Comparison of ENCODE assay signal across 35 cellular contexts in genomic region chr5:77374686-77375085, GRCh38.
"Had no signal": no experiment of that assay in that cellular context is flagged by ENCODE, and none has a peak within 500 bp of the region (broad histone marks: within the 10 kb centered on the region; RNA-seq: fewer than 3 reads in every experiment).

No MANE protein-coding gene starts in this region.

- FAIRE-seq: astrocyte, TTC549 had no signal

- H3K36me3 ChIP-seq: adrenal gland, brain microvascular endothelial cell, breast epithelium had no signal

- H3K27me3 ChIP-seq: adrenal gland, body of pancreas, brain microvascular endothelial cell, breast epithelium had no signal

- DNase-seq: activated CD4-positive, alpha-beta memory T cell treated with anti-CD3 and anti-CD28 coated beads for 36 hours; activated CD4-positive, alpha-beta T cell treated with anti-CD3 and anti-CD28 coated beads for 4 hours; activated CD4-positive, alpha-beta T cell treated with anti-CD3 and anti-CD28 coated beads, Interleukin-2, amount 10 ng/mL, durations not matched to agents 24 days and 14 days; activated CD4-positive, alpha-beta T cell treated with anti-CD3 and anti-CD28 coated beads, Interleukin-2, amount 50 U/mL, for 1 hour; activated CD4-positive, alpha-beta T cell treated with anti-CD3 and anti-CD28 coated beads, Interleukin-2, amount 50 U/mL, for 4 hours; activated CD4-positive, CD25-positive, alpha-beta regulatory T cell; activated CD8-positive, alpha-beta memory T cell treated with anti-CD3 and anti-CD28 coated beads, Interleukin-2, amount 50 U/mL, for 4 hours; activated CD8-positive, alpha-beta T cell treated with anti-CD3 and anti-CD28 coated beads for 36 hours; activated effector memory CD4-positive, alpha-beta T cell treated with anti-CD3 and anti-CD28 coated beads, Interleukin-2, amount 50 U/mL, for 16 hours; activated gamma-delta T cell treated with Interleukin-2 at 50 U/mL for 16 hours; activated naive CD4-positive, alpha-beta T cell; activated naive CD4-positive, alpha-beta T cell treated with anti-CD3 and anti-CD28 coated beads for 36 hours; activated naive CD4-positive, alpha-beta T cell treated with anti-CD3 and anti-CD28 coated beads, Interleukin-2, amount 50 U/mL, for 16 hours; activated naive CD8-positive, alpha-beta T cell treated with anti-CD3 and anti-CD28 coated beads for 36 hours; activated T-cell treated with anti-CD3 and anti-CD28 coated beads for 4 hours; activated T-cell treated with anti-CD3 and anti-CD28 coated beads, Interleukin-2, amount 50 U/mL, for 1 hour; activated T-cell treated with anti-CD3 and anti-CD28 coated beads, Interleukin-2, amount 50 U/mL, for 4 hours; activated T-cell treated with anti-CD3 and anti-CD28 coated beads, Interleukin-2, amount 50 U/mL, for 72 hours; adrenal gland; amniotic stem cell; aorta; body of pancreas; brain microvascular endothelial cell; central memory CD4-positive, alpha-beta T cell; T-cell; T-helper 2 cell; T-helper 9 cell had no signal

- H3K9me3 ChIP-seq: adrenal gland, body of pancreas, breast epithelium had no signal

- ATAC-seq: activated CD4-positive, CD25-positive, alpha-beta regulatory T cell treated with anti-CD3 and anti-CD28 coated beads, Interleukin-2, amount 50 U/mL, for 24 hours; activated CD8-positive, alpha-beta T cell treated with anti-CD3 and anti-CD28 coated beads for 36 hours; activated naive CD4-positive, alpha-beta T cell treated with anti-CD3 and anti-CD28 coated beads, Interleukin-2, amount 50 U/mL, for 72 hours; activated T-cell treated with anti-CD3 and anti-CD28 coated beads, Interleukin-2, amount 50 U/mL, for 4 hours; activated T-cell treated with anti-CD3 and anti-CD28 coated beads, Interleukin-2, amount 50 U/mL, for 72 hours; activated T-helper 17 cell treated with anti-CD3 and anti-CD28 coated beads, Interleukin-2, amount 50 U/mL, for 72 hours; body of pancreas; T-cell; WTC11 had no signal

- H3K27ac ChIP-seq: adrenal gland, body of pancreas, brain microvascular endothelial cell, breast epithelium, VCaP had no signal

- H3K4me3 ChIP-seq: adrenal gland, body of pancreas, breast epithelium had no signal

- H3K4me1 ChIP-seq: adrenal gland, breast epithelium had no signal
